In genomic region chr3:149770246-149770645, GRCh38 we compare ENCODE assay signal across 35 cellular contexts. TPM values are rescaled to one million over a fixed set of nuclear protein-coding genes. Genes with fewer than 3 reads are reported as not detected.
DNase-seq lines count a peak whose midpoint lies in the region; ATAC-seq and TF ChIP-seq lines count a peak whose summit lies in the region.
"Had no signal": no experiment of that assay in that cellular context is flagged by ENCODE, and none has a peak within 500 bp of the region (broad histone marks: within the 10 kb centered on the region; RNA-seq: fewer than 3 reads in every experiment).

No MANE protein-coding gene starts in this region.

- no peaks in the 10 kb centered on the region for H3K9me3 Mint-ChIP-seq in Calu3 (ENCODE audit: low read depth, unreplicated experiment)
- H3K9me3 Mint-ChIP-seq in activated naive CD4-positive, alpha-beta T cell treated with anti-CD3 and anti-CD28 coated beads for 36 hours: no peaks in the 10 kb centered on the region
- H3K9me3 Mint-ChIP-seq: activated CD4-positive, alpha-beta memory T cell treated with anti-CD3 and anti-CD28 coated beads for 36 hours; activated T-helper 1 cell treated with anti-CD3 and anti-CD28 coated beads, Interleukin-12 subunit alpha, Interleukin-12 subunit beta, Interleukin-2, Interleukin-4 antibody, amounts not matched to agents 30 ng/mL and 10 ng/mL and 1 ng/mL, durations not matched to agents 14 hours and 24 hours and 36 hours; brain; nephron; stimulated activated effector memory CD8-positive, alpha-beta T cell treated with anti-CD3 and anti-CD28 coated beads, Interleukin-12 subunit alpha, Interleukin-12 subunit beta, amount 100 ng/mL, for 72 hours; T-helper 2 cell treated with Interferon-gamma antibody and Interleukin-4, amounts not matched to agents 5 μg/mL and 100 μg/mL, for 36 hours had no signal

- H3K4me1 Mint-ChIP-seq in Calu3 (ENCODE audit: low read depth, unreplicated experiment): no peaks in the 10 kb centered on the region
- H3K4me1 Mint-ChIP-seq in activated naive CD4-positive, alpha-beta T cell treated with anti-CD3 and anti-CD28 coated beads for 36 hours (ENCODE audit: low read depth): no peaks in the 10 kb centered on the region
- H3K4me1 Mint-ChIP-seq: nephron; stimulated activated effector memory CD8-positive, alpha-beta T cell treated with anti-CD3 and anti-CD28 coated beads, Interleukin-12 subunit alpha, Interleukin-12 subunit beta, amount 100 ng/mL, for 72 hours had no signal

- no peaks in the 10 kb centered on the region for H3K9me3 ChIP-seq in GM23248 (ENCODE audit: low read depth)
- H3K9me3 ChIP-seq: Peyer's patch had no signal

- H3K36me3 Mint-ChIP-seq in Calu3 (ENCODE audit: insufficient read depth, unreplicated experiment): no peaks in the 10 kb centered on the region
- no peaks in the 10 kb centered on the region for H3K36me3 Mint-ChIP-seq in activated naive CD4-positive, alpha-beta T cell treated with anti-CD3 and anti-CD28 coated beads for 36 hours (ENCODE audit: low read depth)
- H3K36me3 Mint-ChIP-seq: activated CD4-positive, alpha-beta memory T cell treated with anti-CD3 and anti-CD28 coated beads for 36 hours; brain; stimulated activated effector memory CD8-positive, alpha-beta T cell treated with anti-CD3 and anti-CD28 coated beads, Interleukin-12 subunit alpha, Interleukin-12 subunit beta, amount 100 ng/mL, for 72 hours had no signal

- no peak for ATAC-seq in GM18520 (IDR thresholded peaks at IDR 0.05; ENCODE audit: unreplicated experiment)
- ATAC-seq: stimulated activated effector memory CD8-positive, alpha-beta T cell treated with anti-CD3 and anti-CD28 coated beads, Interleukin-12 subunit alpha, Interleukin-12 subunit beta, amount 100 ng/mL, for 72 hours had no signal

- no peaks in the 10 kb centered on the region for H3K27me3 ChIP-seq in GM23248 (replicated peaks; ENCODE audit: insufficient read depth)
- H3K27me3 ChIP-seq: Peyer's patch had no signal

- TF ChIP-seq CTCF in Calu3 (IDR thresholded peaks at IDR 0.05; ENCODE audit: unreplicated experiment) (peak; percentile 29), astrocyte of the cerebellum (IDR thresholded peaks at IDR 0.05; ENCODE audit: low read depth, low read length, missing control alignments) (peak; percentile 13), fibroblast of villous mesenchyme (IDR thresholded peaks at IDR 0.05; ENCODE audit: insufficient read depth, low read depth, low read length) (peak; percentile 12)

- H3K4me2 ChIP-seq in GM23248 (ENCODE audit: unreplicated experiment): no peak overlapping the region

- no peak overlapping the region for H3K27ac ChIP-seq in GM23248
- H3K27ac ChIP-seq: C4-2B, Peyer's patch had no signal

- H3F3A ChIP-seq in GM23248 (ENCODE audit: insufficient read depth): no peaks in the 10 kb centered on the region

- no peaks in the 10 kb centered on the region for H3K9me2 ChIP-seq in GM23248 (ENCODE audit: insufficient read depth)

- no peaks in the 10 kb centered on the region for H3K79me2 ChIP-seq in GM23248 (ENCODE audit: insufficient read depth)

- BruUV-seq in Calu3 (replicated peaks; lab: Mats Ljungman, UMichigan): no TSS peak

- no peak overlapping the region for H3K27ac Mint-ChIP-seq in Calu3 (ENCODE audit: unreplicated experiment)
- H3K27ac Mint-ChIP-seq in activated naive CD4-positive, alpha-beta T cell treated with anti-CD3 and anti-CD28 coated beads for 36 hours: no peak overlapping the region
- H3K27ac Mint-ChIP-seq: activated CD4-positive, alpha-beta memory T cell treated with anti-CD3 and anti-CD28 coated beads for 36 hours; activated T-helper 1 cell treated with anti-CD3 and anti-CD28 coated beads, Interleukin-12 subunit alpha, Interleukin-12 subunit beta, Interleukin-2, Interleukin-4 antibody, amounts not matched to agents 30 ng/mL and 10 ng/mL and 1 ng/mL, durations not matched to agents 14 hours and 24 hours and 36 hours; brain; nephron; stimulated activated effector memory CD8-positive, alpha-beta T cell treated with anti-CD3 and anti-CD28 coated beads, Interleukin-12 subunit alpha, Interleukin-12 subunit beta, amount 100 ng/mL, for 72 hours; T-helper 2 cell treated with Interferon-gamma antibody and Interleukin-4, amounts not matched to agents 5 μg/mL and 100 μg/mL, for 36 hours had no signal

- in situ Hi-C loops in GM23248 (cut with MboI) (loop anchor here (25.0 kb wide), 1 partner anchor 442 kb away; no protein-coding TSS in a partner anchor), astrocyte of the cerebellum (cut with HindIII; ENCODE audit: low sequenced_read_pairs) (no loop called here)

- no peaks in the 10 kb centered on the region for H3K36me3 ChIP-seq in GM23248 (ENCODE audit: low read depth)
- H3K36me3 ChIP-seq: Peyer's patch had no signal

- WGBS in GM23248 (ENCODE audit: low coverage in 1 of 2, low lambda C conversion rate in 2 of 2, missing lambda C conversion rate in 2 of 2), 2 experiments: 64 to 81% methylated on average over 2 of the region's 2 CpGs

- H3K4me1 ChIP-seq in GM23248 (ENCODE audit: insufficient read depth): no peaks in the 10 kb centered on the region
- H3K4me1 ChIP-seq: Peyer's patch had no signal

- CTCF ChIA-PET in Calu3 (lab: Charles Lee): interaction anchor here (0.9 to 8.1 kb wide), 4 partner anchors 18 to 263 kb away, joined by 3 to 167 read pairs (median 6); partner anchors contain the start of gene COMMD2
- CTCF ChIA-PET in activated naive CD4-positive, alpha-beta T cell treated with anti-CD3 and anti-CD28 coated beads for 36 hours (lab: Charles Lee): interaction anchor here (0.7 to 3.9 kb wide), 9 partner anchors 10 to 277 kb away, joined by 3 to 22 read pairs (median 6); no protein-coding TSS in a partner anchor

- DNase-seq in Calu3 (no peak), GM23248 (peak; percentile 8), astrocyte of the cerebellum (ENCODE audit: low read depth) (no peak), fibroblast of villous mesenchyme (ENCODE audit: low read depth) (no peak), A172 (ENCODE audit: low spot score) (no peak), inferior parietal cortex (ENCODE audit: extremely low spot score) (no peak)
- DNase-seq in activated naive CD4-positive, alpha-beta T cell treated with anti-CD3 and anti-CD28 coated beads for 36 hours: no peak
- DNase-seq: activated CD4-positive, alpha-beta memory T cell treated with anti-CD3 and anti-CD28 coated beads for 36 hours; activated CD4-positive, CD25-positive, alpha-beta regulatory T cell treated with anti-CD3 and anti-CD28 coated beads, Interleukin-2, amount 50 U/mL, for 72 hours; activated CD8-positive, alpha-beta memory T cell treated with anti-CD3 and anti-CD28 coated beads, Interleukin-2, amount 50 U/mL, for 48 hours; activated naive CD4-positive, alpha-beta T cell treated with Interleukin-2 at 50 U/mL for 16 hours; DMS79; GF-D8; glutamatergic neuron; KBM-7; MM.1S; NCI-H1417; NCI-H2029 treated with DMSO at 0.1 percent for 48 hours; NCI-H2227 treated with DMSO at 0.1 percent for 48 hours; NCI-H526 treated with DMSO at 0.1 percent for 48 hours; Peyer's patch; SHP77 treated with DMSO at 0.1 percent for 48 hours; stimulated activated CD4-positive, alpha-beta T cell treated with anti-CD3 and anti-CD28 coated beads, Interleukin-15, amount 100 ng/mL, for 24 hours; trophoblast cell had no signal

- H3K9ac ChIP-seq in GM23248: no peak overlapping the region

- no peak overlapping the region for H3K4me3 ChIP-seq in GM23248
- H3K4me3 ChIP-seq in astrocyte of the cerebellum (ENCODE audit: low read depth, low read length): no peak overlapping the region
- no peak overlapping the region for H3K4me3 ChIP-seq in fibroblast of villous mesenchyme (ENCODE audit: low read depth, low read length)
- H3K4me3 ChIP-seq: Peyer's patch had no signal

- H3K4me3 Mint-ChIP-seq in Calu3 (ENCODE audit: low read depth, unreplicated experiment): no peak overlapping the region
- H3K4me3 Mint-ChIP-seq in activated naive CD4-positive, alpha-beta T cell treated with anti-CD3 and anti-CD28 coated beads for 36 hours: no peak overlapping the region
- H3K4me3 Mint-ChIP-seq: activated CD4-positive, alpha-beta memory T cell treated with anti-CD3 and anti-CD28 coated beads for 36 hours; activated T-helper 1 cell treated with anti-CD3 and anti-CD28 coated beads, Interleukin-12 subunit alpha, Interleukin-12 subunit beta, Interleukin-2, Interleukin-4 antibody, amounts not matched to agents 30 ng/mL and 10 ng/mL and 1 ng/mL, durations not matched to agents 14 hours and 24 hours and 36 hours; brain; nephron; stimulated activated effector memory CD8-positive, alpha-beta T cell treated with anti-CD3 and anti-CD28 coated beads, Interleukin-12 subunit alpha, Interleukin-12 subunit beta, amount 100 ng/mL, for 72 hours; T-helper 2 cell treated with Interferon-gamma antibody and Interleukin-4, amounts not matched to agents 5 μg/mL and 100 μg/mL, for 36 hours had no signal

- H3K27me3 Mint-ChIP-seq in Calu3 (ENCODE audit: unreplicated experiment): no peaks in the 10 kb centered on the region
- peaks cover 15% of the 10 kb centered on the region for H3K27me3 Mint-ChIP-seq in activated naive CD4-positive, alpha-beta T cell treated with anti-CD3 and anti-CD28 coated beads for 36 hours (ENCODE audit: low read depth)

- intact Hi-C loops in Calu3 (cut with micrococcal nuclease; ENCODE audit: unreplicated experiment): no loop called here
- intact Hi-C loops in activated naive CD4-positive, alpha-beta T cell treated with anti-CD3 and anti-CD28 coated beads for 36 hours (cut with micrococcal nuclease): loop anchor here (2.0 to 5.0 kb wide), 2 partner anchors 239 to 278 kb away; no protein-coding TSS in a partner anchor

- H4K20me1 ChIP-seq in GM23248 (ENCODE audit: insufficient read depth): no peaks in the 10 kb centered on the region

- no peak overlapping the region for H2AFZ ChIP-seq in GM23248

RNA-seq across cellular contexts. Expression of gene COMMD2, which starts 18.0 kb away (rescaled TPM):
- 73.0 and 77.1 TPM in 2 replicates for total RNA-seq in Calu3 (2022)
- 30.1 and 33.8 TPM in 2 replicates for total RNA-seq in GM23248 (2014; rRNA removed; shearing (Covaris generic))
- 69.3 and 71.0 TPM in 2 replicates for polyA plus RNA-seq in GM23248 (2016; fragmentation: Nextera tagmentation; extraction: Ambion mirVana)
- total RNA-seq in fibroblast of villous mesenchyme: 28.3 and 34.5 TPM in 2 replicates
- 50.4 and 74.3 TPM in 2 replicates for total RNA-seq in A172 (2014; rRNA removed; shearing (Covaris generic))
- total RNA-seq in activated naive CD4-positive, alpha-beta T cell treated with anti-CD3 and anti-CD28 coated beads for 36 hours: 10 to 100 TPM; 27.3 to 28.0 TPM

RNA-seq across cellular contexts. Expression of gene ANKUB1, which starts 22.1 kb away (rescaled TPM):
- total RNA-seq in Calu3 (2022) (not detected in 2 replicates), fibroblast of villous mesenchyme (not detected in 2 replicates)
- not detected in 2 replicates for total RNA-seq in GM23248 (2014; rRNA removed; shearing (Covaris generic))
- polyA plus RNA-seq in GM23248 (2016; fragmentation: Nextera tagmentation; extraction: Ambion mirVana): not detected in 2 replicates
- total RNA-seq in A172 (2014; rRNA removed; shearing (Covaris generic)): not detected in 2 replicates
- total RNA-seq in activated naive CD4-positive, alpha-beta T cell treated with anti-CD3 and anti-CD28 coated beads for 36 hours: not detected
- total RNA-seq: activated CD4-positive, alpha-beta memory T cell treated with anti-CD3 and anti-CD28 coated beads for 36 hours; activated T-helper 1 cell treated with anti-CD3 and anti-CD28 coated beads, Interleukin-12 subunit alpha, Interleukin-12 subunit beta, Interleukin-2, Interleukin-4 antibody, amounts not matched to agents 30 ng/mL and 10 ng/mL and 1 ng/mL, durations not matched to agents 14 hours and 24 hours and 36 hours; mucosa of gallbladder; omental fat pad; Peyer's patch; pulmonary artery endothelial cell; subcutaneous adipose tissue had no signal

RNA-seq across cellular contexts. Expression of gene RNF13, which starts 42.8 kb away (rescaled TPM):
- total RNA-seq in Calu3 (2022) (101 and 108 TPM in 2 replicates), fibroblast of villous mesenchyme (48.3 and 77.3 TPM in 2 replicates)
- 48.7 and 65.4 TPM in 2 replicates for total RNA-seq in GM23248 (2014; rRNA removed; shearing (Covaris generic))
- polyA plus RNA-seq in GM23248 (2016; fragmentation: Nextera tagmentation; extraction: Ambion mirVana): 100.0 and 103 TPM in 2 replicates
- total RNA-seq in A172 (2014; rRNA removed; shearing (Covaris generic)): 38.0 and 49.5 TPM in 2 replicates
- 10 to 100 TPM; 22.9 to 25.5 TPM for total RNA-seq in activated naive CD4-positive, alpha-beta T cell treated with anti-CD3 and anti-CD28 coated beads for 36 hours
